In the genomic region with DNA sequence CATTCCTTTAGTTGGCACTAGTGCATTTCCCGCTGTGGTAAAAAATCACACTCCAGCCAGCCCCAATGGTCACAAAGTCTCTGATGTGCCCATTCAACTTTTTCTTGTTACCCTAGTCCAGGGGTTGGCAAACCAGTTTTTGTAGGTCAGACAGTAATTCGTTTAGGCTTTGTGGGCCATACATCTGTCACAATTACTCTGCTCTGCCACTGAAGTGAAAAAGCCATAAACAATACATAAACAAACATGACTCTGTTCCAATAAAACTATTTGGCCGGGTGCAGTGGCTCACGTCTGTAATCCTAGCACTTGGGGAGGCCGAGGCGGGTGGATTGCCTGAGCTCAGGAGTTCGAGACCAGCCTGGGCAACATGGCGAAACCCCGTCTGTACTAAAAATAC, we compare ENCODE assay signal across 28 cellular contexts.
"Had no signal": no experiment of that assay in that cellular context is flagged by ENCODE, and none has a peak within 500 bp of the region (broad histone marks: within the 10 kb centered on the region; RNA-seq: fewer than 3 reads in every experiment).

No MANE protein-coding gene starts in this region.

- H3K9me3 Mint-ChIP-seq: activated B cell treated with CpG ODN at 0.5 μM for 24 hours; activated naive CD4-positive, alpha-beta T cell treated with anti-CD3 and anti-CD28 coated beads for 36 hours; activated naive CD8-positive, alpha-beta T cell treated with anti-CD3 and anti-CD28 coated beads for 36 hours; activated T-cell treated with anti-CD3 and anti-CD28 coated beads, Interleukin-2, amount 50 U/mL, for 72 hours; brain; memory B cell; naive thymus-derived CD8-positive, alpha-beta T cell; neural crest cell; T-helper 2 cell treated with Interferon-gamma antibody and Interleukin-4, amounts not matched to agents 5 μg/mL and 100 μg/mL, for 36 hours had no signal

- H3K79me2 ChIP-seq: parathyroid adenoma had no signal

- H2AFZ ChIP-seq: parathyroid adenoma had no signal

- H3K36me3 Mint-ChIP-seq: activated CD8-positive, alpha-beta memory T cell treated with anti-CD3 and anti-CD28 coated beads, Interleukin-2, amount 10 ng/mL, durations not matched to agents 7 days and 5 days; activated naive CD8-positive, alpha-beta T cell treated with anti-CD3 and anti-CD28 coated beads for 36 hours; brain; memory B cell; naive thymus-derived CD8-positive, alpha-beta T cell had no signal

- H3K4me3 ChIP-seq: adrenal gland, ascending aorta, cardiac muscle cell, coronary artery, dorsolateral prefrontal cortex, psoas muscle, spleen, tibial nerve had no signal

- H3K9me3 ChIP-seq: adrenal gland, ascending aorta, psoas muscle, spleen, tibial nerve had no signal

- DNase-seq: activated B cell treated with CpG ODN at 0.5 μM for 24 hours; activated CD4-positive, alpha-beta T cell treated with anti-CD3 and anti-CD28 coated beads for 36 hours; activated CD8-positive, alpha-beta memory T cell treated with anti-CD3 and anti-CD28 coated beads, Interleukin-2, amount 10 ng/mL, durations not matched to agents 7 days and 5 days; activated CD8-positive, alpha-beta T cell treated with anti-CD3 and anti-CD28 coated beads, Interleukin-2, amount 10 ng/mL, durations not matched to agents 7 days and 5 days; activated effector memory CD4-positive, alpha-beta T cell treated with Interleukin-2 at 50 U/mL for 16 hours; activated naive CD4-positive, alpha-beta T cell treated with anti-CD3 and anti-CD28 coated beads for 36 hours; activated naive CD8-positive, alpha-beta T cell treated with anti-CD3 and anti-CD28 coated beads for 36 hours; activated T-cell treated with anti-CD3 and anti-CD28 coated beads, Interleukin-2, amount 50 U/mL, for 72 hours; adrenal gland; dorsolateral prefrontal cortex; effector memory CD4-positive, alpha-beta T cell; erythroblast; foreskin fibroblast; midbrain; naive thymus-derived CD8-positive, alpha-beta T cell; psoas muscle; spleen; stimulated activated naive CD4-positive, alpha-beta T cell; T-helper 1 cell had no signal

- H3K27ac ChIP-seq: adrenal gland, cardiac muscle cell, spleen had no signal

- H3K4me1 Mint-ChIP-seq: activated B cell treated with CpG ODN at 0.5 μM for 24 hours, memory B cell, neural crest cell had no signal

- H3K9ac ChIP-seq: parathyroid adenoma had no signal

- H3K36me3 ChIP-seq: adrenal gland, ascending aorta, cardiac muscle cell, spleen, tibial nerve had no signal

- ATAC-seq: activated CD4-positive, alpha-beta T cell treated with anti-CD3 and anti-CD28 coated beads for 36 hours; activated CD8-positive, alpha-beta memory T cell treated with anti-CD3 and anti-CD28 coated beads, Interleukin-2, amount 10 ng/mL, durations not matched to agents 7 days and 5 days; activated CD8-positive, alpha-beta T cell treated with anti-CD3 and anti-CD28 coated beads, Interleukin-2, amount 10 ng/mL, durations not matched to agents 7 days and 5 days; activated T-cell treated with anti-CD3 and anti-CD28 coated beads, Interleukin-2, amount 50 U/mL, for 72 hours; naive thymus-derived CD8-positive, alpha-beta T cell had no signal

- H3K27me3 Mint-ChIP-seq: brain had no signal

- H3K4me3 Mint-ChIP-seq: activated B cell treated with CpG ODN at 0.5 μM for 24 hours; activated CD4-positive, alpha-beta T cell treated with anti-CD3 and anti-CD28 coated beads for 36 hours; activated CD8-positive, alpha-beta memory T cell treated with anti-CD3 and anti-CD28 coated beads, Interleukin-2, amount 10 ng/mL, durations not matched to agents 7 days and 5 days; activated CD8-positive, alpha-beta T cell treated with anti-CD3 and anti-CD28 coated beads, Interleukin-2, amount 10 ng/mL, durations not matched to agents 7 days and 5 days; activated naive CD4-positive, alpha-beta T cell treated with anti-CD3 and anti-CD28 coated beads for 36 hours; activated naive CD8-positive, alpha-beta T cell treated with anti-CD3 and anti-CD28 coated beads for 36 hours; activated T-cell treated with anti-CD3 and anti-CD28 coated beads, Interleukin-2, amount 50 U/mL, for 72 hours; brain; memory B cell; naive thymus-derived CD8-positive, alpha-beta T cell; neural crest cell; T-helper 2 cell treated with Interferon-gamma antibody and Interleukin-4, amounts not matched to agents 5 μg/mL and 100 μg/mL, for 36 hours had no signal

- H3K27me3 ChIP-seq: ascending aorta, cardiac muscle cell, spleen, tibial nerve had no signal

- H3K27ac Mint-ChIP-seq: activated B cell treated with CpG ODN at 0.5 μM for 24 hours; activated CD4-positive, alpha-beta T cell treated with anti-CD3 and anti-CD28 coated beads for 36 hours; activated CD8-positive, alpha-beta memory T cell treated with anti-CD3 and anti-CD28 coated beads, Interleukin-2, amount 10 ng/mL, durations not matched to agents 7 days and 5 days; activated CD8-positive, alpha-beta T cell treated with anti-CD3 and anti-CD28 coated beads, Interleukin-2, amount 10 ng/mL, durations not matched to agents 7 days and 5 days; activated naive CD4-positive, alpha-beta T cell treated with anti-CD3 and anti-CD28 coated beads for 36 hours; activated naive CD8-positive, alpha-beta T cell treated with anti-CD3 and anti-CD28 coated beads for 36 hours; activated T-cell treated with anti-CD3 and anti-CD28 coated beads, Interleukin-2, amount 50 U/mL, for 72 hours; brain; memory B cell; naive thymus-derived CD8-positive, alpha-beta T cell; T-helper 2 cell treated with Interferon-gamma antibody and Interleukin-4, amounts not matched to agents 5 μg/mL and 100 μg/mL, for 36 hours had no signal

- H3K4me1 ChIP-seq: adrenal gland, parathyroid adenoma, psoas muscle, spleen had no signal
